Comparison of ENCODE assay signal across 8 cellular contexts in genomic region chr16:68283840-68284595, GRCh38. TPM values are rescaled to one million over a fixed set of nuclear protein-coding genes. Genes with fewer than 3 reads are reported as not detected.
A peak's percentile ranks its signal among the peaks of the same experiment; 100 is the strongest.
DNase-seq lines count a peak whose midpoint lies in the region; ATAC-seq and TF ChIP-seq lines count a peak whose summit lies in the region.

No MANE protein-coding gene starts in this region.

- H3K9me3 ChIP-seq in CD4-positive, alpha-beta memory T cell (ENCODE audit: control insufficient read depth in 1 of 2, low read length in 2 of 2), result no peaks in the 10 kb centered on the region
- H3K9me3 ChIP-seq in lower lobe of right lung, result no peaks in the 10 kb centered on the region

- H3K4me3 Mint-ChIP-seq in CD4-positive, alpha-beta memory T cell, result peak overlapping the region; percentile 71 to 91 (median 87)
- H3K4me3 Mint-ChIP-seq in activated B cell treated with CpG ODN at 0.5 μM for 24 hours, result peak overlapping the region; percentile 76

- H3K27ac ChIP-seq in CD4-positive, alpha-beta memory T cell (ENCODE audit: low read depth, low read length), result peak overlapping the region; percentile 54
- H3K27ac ChIP-seq in lower lobe of right lung, result peak overlapping the region; percentile 66

- DNase-seq in CD4-positive, alpha-beta memory T cell, result no peak
- DNase-seq in activated B cell treated with CpG ODN at 0.5 μM for 24 hours (no peak), lower lobe of right lung (no peak), activated gamma-delta T cell treated with Interleukin-2 at 50 U/mL for 16 hours (no peak), NCI-H2081 treated with DMSO at 0.1 percent for 48 hours (lab: John Stamatoyannopoulos, UW) (no peak), left lobe of liver (ENCODE audit: low spot score) (no peak), NCI-H510A (lab: John Stamatoyannopoulos, UW) (no peak)

- H3K4me3 ChIP-seq in CD4-positive, alpha-beta memory T cell (ENCODE audit: low read length in 2 of 2), result peak overlapping the region in 1 of 2 donors; percentile 57
- no peak overlapping the region for H3K4me3 ChIP-seq in lower lobe of right lung

- no peaks in the 10 kb centered on the region for H3K9me3 Mint-ChIP-seq in CD4-positive, alpha-beta memory T cell
- H3K9me3 Mint-ChIP-seq in activated B cell treated with CpG ODN at 0.5 μM for 24 hours, result no peaks in the 10 kb centered on the region

- peaks cover 54 to 58% of the 10 kb centered on the region in 2 donors for H3K36me3 Mint-ChIP-seq in CD4-positive, alpha-beta memory T cell
- H3K36me3 Mint-ChIP-seq in activated B cell treated with CpG ODN at 0.5 μM for 24 hours (ENCODE audit: low read depth), result peaks cover 46% of the 10 kb centered on the region

- no peak for TF ChIP-seq CTCF in activated B cell treated with CpG ODN at 0.5 μM for 24 hours (IDR thresholded peaks at IDR 0.05)
- TF ChIP-seq CTCF in lower lobe of right lung (IDR thresholded peaks at IDR 0.05), result no peak

- no peaks in the 10 kb centered on the region for H3K27me3 ChIP-seq in CD4-positive, alpha-beta memory T cell (ENCODE audit: insufficient read depth, low read length)
- no peaks in the 10 kb centered on the region for H3K27me3 ChIP-seq in lower lobe of right lung (ENCODE audit: low read depth)

- H3K36me3 ChIP-seq in CD4-positive, alpha-beta memory T cell (ENCODE audit: insufficient read depth, low read length), result no peaks in the 10 kb centered on the region
- H3K36me3 ChIP-seq in lower lobe of right lung, result peaks cover 32% of the 10 kb centered on the region

- ATAC-seq in GM21360 (IDR thresholded peaks at IDR 0.05; ENCODE audit: unreplicated experiment) (peak; percentile 37), activated B cell treated with CpG ODN at 0.5 μM for 24 hours (ENCODE audit: low read depth) (peak; percentile 20), lower lobe of right lung (peak; percentile 37 to 60), left lobe of liver (no peak)

- no peaks in the 10 kb centered on the region for H3K27me3 Mint-ChIP-seq in CD4-positive, alpha-beta memory T cell
- H3K27me3 Mint-ChIP-seq in activated B cell treated with CpG ODN at 0.5 μM for 24 hours, result no peaks in the 10 kb centered on the region

- CTCF ChIA-PET in CD4-positive, alpha-beta memory T cell (lab: Charles Lee; ENCODE audit: partially characterized antibody), result interaction anchor here (1.5 to 29.4 kb wide), 4 partner anchors 8 to 44 kb away, joined by 4 to 680 read pairs (median 10); partner anchors contain the start of genes PRMT7, SLC7A6 and SLC7A6OS
- CTCF ChIA-PET in activated B cell treated with CpG ODN at 0.5 μM for 24 hours (lab: Charles Lee), result interaction anchor here (1.0 to 11.0 kb wide), 6 partner anchors 9 to 45 kb away, joined by 3 to 166 read pairs (median 6); partner anchors contain the start of gene SLC7A6

- peaks cover 100% of the 10 kb centered on the region for H3K4me1 ChIP-seq in CD4-positive, alpha-beta memory T cell (ENCODE audit: insufficient read depth, low read length)
- H3K4me1 ChIP-seq in lower lobe of right lung, result peaks cover 66% of the 10 kb centered on the region

- intact Hi-C loops in CD4-positive, alpha-beta memory T cell (cut with micrococcal nuclease), result loop anchor here (1.0 kb wide), 1 partner anchor 26 kb away; the partner anchor contains the start of gene SLC7A6OS
- intact Hi-C loops in activated B cell treated with CpG ODN at 0.5 μM for 24 hours (cut with micrococcal nuclease), result no loop called here
- intact Hi-C loops in lower lobe of right lung (cut with DNase I), result no loop called here

- POLR2A ChIA-PET in CD4-positive, alpha-beta memory T cell (lab: Charles Lee; ENCODE audit: partially characterized antibody), result interaction anchor here (0.9 to 44.5 kb wide), 7 partner anchors 5 to 438 kb away, joined by 3 to 1508 read pairs (median 4); partner anchors contain the start of genes DPEP2, PLA2G15, PRMT7 and SLC7A6
- POLR2A ChIA-PET in activated B cell treated with CpG ODN at 0.5 μM for 24 hours (lab: Charles Lee), result interaction anchor here (0.6 to 4.7 kb wide), 11 partner anchors 9 to 457 kb away, joined by 3 to 61 read pairs (median 4); partner anchors contain the start of genes PLA2G15, PRMT7, SLC7A6 and SLC7A6OS

- peak overlapping the region; percentile 82 to 94 (median 91) for H3K27ac Mint-ChIP-seq in CD4-positive, alpha-beta memory T cell
- peak overlapping the region; percentile 86 for H3K27ac Mint-ChIP-seq in activated B cell treated with CpG ODN at 0.5 μM for 24 hours

- H3K4me1 Mint-ChIP-seq in CD4-positive, alpha-beta memory T cell, result peaks cover 65 to 97% (median 84%) of the 10 kb centered on the region in 4 donors
- peaks cover 84% of the 10 kb centered on the region for H3K4me1 Mint-ChIP-seq in activated B cell treated with CpG ODN at 0.5 μM for 24 hours

RNA-seq across cellular contexts. Expression of gene SLC7A6, which starts 19.7 kb away (rescaled TPM):
- 100 to 1,000 TPM; 190 to 194 TPM for total RNA-seq in CD4-positive, alpha-beta memory T cell
- 10 to 100 TPM; 14.4 to 21.1 TPM for polyA plus RNA-seq in CD4-positive, alpha-beta memory T cell
- total RNA-seq in activated B cell treated with CpG ODN at 0.5 μM for 24 hours (52.5 and 54.1 TPM in 2 replicates), lower lobe of right lung (47.1 TPM), left lobe of liver (1.6 TPM)

RNA-seq across cellular contexts. Expression of gene SLC7A6OS, which starts 26.7 kb away (rescaled TPM):
- 10 to 100 TPM; 51.9 to 55.8 TPM for total RNA-seq in CD4-positive, alpha-beta memory T cell
- polyA plus RNA-seq in CD4-positive, alpha-beta memory T cell, result 10 to 100 TPM; 22.4 to 25.2 TPM
- 34.8 and 42.0 TPM in 2 replicates for total RNA-seq in activated B cell treated with CpG ODN at 0.5 μM for 24 hours
- total RNA-seq in lower lobe of right lung, result 16.8 TPM
- 5.8 TPM for total RNA-seq in left lobe of liver

RNA-seq across cellular contexts. Expression of gene PRMT7, which starts 26.8 kb away (rescaled TPM):
- total RNA-seq in CD4-positive, alpha-beta memory T cell, result 100 to 1,000 TPM in 1 of 2 experiments, 10 to 100 TPM in 1; 98.4 to 104 TPM
- 10 to 100 TPM; 28.3 to 30.6 TPM for polyA plus RNA-seq in CD4-positive, alpha-beta memory T cell
- 41.8 and 50.3 TPM in 2 replicates for total RNA-seq in activated B cell treated with CpG ODN at 0.5 μM for 24 hours
- 36.1 TPM for total RNA-seq in lower lobe of right lung
- total RNA-seq in left lobe of liver, result 27.7 TPM

RNA-seq across cellular contexts. Expression of gene PLA2G15, which starts 38.8 kb away (rescaled TPM):
- total RNA-seq in CD4-positive, alpha-beta memory T cell, result 10 to 100 TPM; 12.0 to 13.3 TPM
- polyA plus RNA-seq in CD4-positive, alpha-beta memory T cell, result 10 to 100 TPM in 1 of 2 donors, 1 to 10 TPM in 1; 6.6 to 10.8 TPM
- total RNA-seq in activated B cell treated with CpG ODN at 0.5 μM for 24 hours (5.7 and 8.6 TPM in 2 replicates), lower lobe of right lung (45.1 TPM), left lobe of liver (12.5 TPM)

RNA-seq across cellular contexts. Expression of gene ESRP2, which starts 48.1 kb away (rescaled TPM):
- under 1 TPM; 0.14 to 0.26 TPM for total RNA-seq in CD4-positive, alpha-beta memory T cell
- polyA plus RNA-seq in CD4-positive, alpha-beta memory T cell, result under 1 TPM in 1 of 2 donors, not detected in 1; 0.64 TPM
- total RNA-seq in activated B cell treated with CpG ODN at 0.5 μM for 24 hours (0.10 and 0.40 TPM in 2 replicates), lower lobe of right lung (64.5 TPM), left lobe of liver (78.9 TPM)

Comparison
In these comparisons a context has a peak if more than half of its experiments do, and no peak if none do; other contexts are left out.
1. RNA of gene SLC7A6, which starts 19.7 kb away (total RNA-seq): 190 to 194 TPM in CD4-positive, alpha-beta memory T cell, 52.5 to 54.1 TPM in activated B cell treated with CpG ODN at 0.5 μM for 24 hours and 47.1 TPM in lower lobe of right lung (single experiment); 1.6 TPM in left lobe of liver (single experiment); every median in the first group is over 10 times any median in the second.